7 cellular contexts compared by ENCODE assay signal in the genomic region with DNA sequence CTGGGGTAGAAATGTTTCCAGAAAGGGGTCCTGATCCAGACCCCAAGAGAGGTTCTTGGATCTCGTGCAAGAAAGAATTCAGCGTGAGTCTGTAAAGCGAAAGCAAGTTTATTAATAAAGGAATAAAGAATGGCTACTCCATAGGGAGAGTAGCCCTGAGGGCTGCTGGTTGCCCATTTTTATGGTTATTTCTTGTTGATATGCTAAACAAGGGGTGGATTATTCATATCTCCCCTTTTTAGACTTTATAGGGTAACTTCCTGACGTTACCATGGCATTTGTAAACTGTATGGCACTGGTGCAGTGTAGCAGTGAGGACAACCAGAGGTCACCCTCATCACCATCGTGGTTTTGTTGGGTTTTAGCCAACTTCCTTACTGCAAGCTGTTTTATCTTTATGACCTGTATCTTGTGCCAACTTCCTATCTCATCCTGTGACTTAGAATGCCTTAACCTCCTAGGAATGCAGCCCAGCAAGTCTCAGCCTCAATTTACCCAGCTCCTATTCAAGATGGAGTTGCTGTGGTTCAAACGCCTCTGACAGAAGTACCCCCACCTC.
DNase-seq lines count a peak whose midpoint lies in the region; ATAC-seq and TF ChIP-seq lines count a peak whose summit lies in the region.
"Not testable (repeated sequence)": the region's sequence is repeated elsewhere in the genome, so short reads cannot be mapped to it uniquely, and the experiment has no call there.

No MANE protein-coding gene starts in this region.

- H3K79me1 ChIP-seq in H9 (ENCODE audit: insufficient read depth, low read depth, low read length, poor library complexity, severe bottlenecking): not testable (repeated sequence)

- H3K4me2 ChIP-seq in BLaER1 treated with 17β-estradiol and CSF1 and Interleukin-3, amounts not matched to agents 10 nM and 100 nM: peak overlapping the region in 10 of 11 experiments; percentile 1 to 38 (median 30); a peak in 13 of 22 replicates
- H3K4me2 ChIP-seq in H9 (ENCODE audit: insufficient read depth, insufficient read length, low read length): not testable (repeated sequence)
- peak overlapping the region; percentile 10; the same call in 1 of the 2 replicates for H3K4me2 ChIP-seq in PC-9

- H2BK120ac ChIP-seq in H9 (ENCODE audit: low read depth, low read length, poor library complexity, severe bottlenecking): not testable (repeated sequence)

- not testable (repeated sequence) for H4K5ac ChIP-seq in H9 (ENCODE audit: insufficient read length, low read depth, low read length)

- H2AFZ ChIP-seq in H9 (ENCODE audit: low read length); PC-9: not testable (repeated sequence)

- H3K23me2 ChIP-seq in H9 (ENCODE audit: insufficient read length, low read depth, low read length, poor library complexity, severe bottlenecking): not testable (repeated sequence)

- not testable (repeated sequence) for H3K9ac ChIP-seq in BLaER1 treated with 17β-estradiol and CSF1 and Interleukin-3, amounts not matched to agents 10 nM and 100 nM; H9 (ENCODE audit: extremely low read depth, insufficient read length, low read length)

- not testable (repeated sequence) for H3K9me2 ChIP-seq in PC-9 (ENCODE audit: insufficient read depth)

- not testable (repeated sequence) for H3K9me3 Mint-ChIP-seq in H9; activated CD4-positive, alpha-beta T cell treated with anti-CD3 and anti-CD28 coated beads, Interleukin-2, amount 10 ng/mL, durations not matched to agents 24 days and 14 days

- not testable (repeated sequence) for H2AK5ac ChIP-seq in H9 (ENCODE audit: insufficient read length, low read length)

- not testable (repeated sequence) for H3K27me3 Mint-ChIP-seq in H9 (ENCODE audit: low read depth); activated CD4-positive, alpha-beta T cell treated with anti-CD3 and anti-CD28 coated beads, Interleukin-2, amount 10 ng/mL, durations not matched to agents 24 days and 14 days

- not testable (repeated sequence) for H2BK12ac ChIP-seq in H9 (ENCODE audit: insufficient read length, low read depth, low read length)

- not testable (repeated sequence) for H3K27ac ChIP-seq in BLaER1 treated with 17β-estradiol and CSF1 and Interleukin-3, amounts not matched to agents 10 nM and 100 nM; H9 (ENCODE audit: insufficient read length, low read depth, low read length); PC-9

- not testable (repeated sequence) for H3F3A ChIP-seq in PC-9 (ENCODE audit: insufficient read depth, low read depth)

- TF ChIP-seq CTCF in H9 (conservative IDR thresholded peaks at IDR 0.05); PC-9 (conservative IDR thresholded peaks at IDR 0.05); epithelial cell of esophagus (IDR thresholded peaks at IDR 0.05; ENCODE audit: insufficient read depth, low read depth, low read length, missing control alignments): not testable (repeated sequence)

- H4K20me1 ChIP-seq in BLaER1 treated with 17β-estradiol and CSF1 and Interleukin-3, amounts not matched to agents 10 nM and 100 nM; H9 (ENCODE audit: control insufficient read depth, insufficient read depth, insufficient read length); PC-9 (ENCODE audit: insufficient read depth): not testable (repeated sequence)

- not testable (repeated sequence) for H3K27me3 ChIP-seq in BLaER1 treated with 17β-estradiol and CSF1 and Interleukin-3, amounts not matched to agents 10 nM and 100 nM; H9 (ENCODE audit: insufficient read depth, low read length); PC-9 (ENCODE audit: insufficient read depth, low read depth)

- not testable (repeated sequence) for H2BK15ac ChIP-seq in H9 (ENCODE audit: low read depth, low read length)

- not testable (repeated sequence) for H3T11ph ChIP-seq in H9 (ENCODE audit: low read length)

- BruUV-seq in PC-9 (replicated peaks; lab: Mats Ljungman, UMichigan): not testable (repeated sequence)

- not testable (repeated sequence) for H3K79me2 ChIP-seq in H9 (ENCODE audit: insufficient read depth, low read length); PC-9 (ENCODE audit: low read depth)

- peaks cover 56 to 59% of the 10 kb centered on the region in 2 experiments for H3K4me1 Mint-ChIP-seq in H9
- not testable (repeated sequence) for H3K4me1 Mint-ChIP-seq in activated CD4-positive, alpha-beta T cell treated with anti-CD3 and anti-CD28 coated beads, Interleukin-2, amount 10 ng/mL, durations not matched to agents 24 days and 14 days

- not testable (repeated sequence) for H3K23ac ChIP-seq in H9 (ENCODE audit: insufficient read length, low read depth, low read length)

- H3K14ac ChIP-seq in H9 (ENCODE audit: insufficient read depth, low read length): not testable (repeated sequence)

- H3K36me3 Mint-ChIP-seq in H9 (ENCODE audit: insufficient read depth in 1 of 3, low read depth in 3 of 3); activated CD4-positive, alpha-beta T cell treated with anti-CD3 and anti-CD28 coated beads, Interleukin-2, amount 10 ng/mL, durations not matched to agents 24 days and 14 days (ENCODE audit: low read depth): not testable (repeated sequence)

- not testable (repeated sequence) for H3K9me3 ChIP-seq in BLaER1 treated with 17β-estradiol and CSF1 and Interleukin-3, amounts not matched to agents 10 nM and 100 nM (replicated peaks in 1 of 11); H9 (ENCODE audit: control insufficient read depth, low read depth, low read length); PC-9 (ENCODE audit: insufficient read depth, low read depth)

- not testable (repeated sequence) for H4K91ac ChIP-seq in H9 (ENCODE audit: insufficient read length, low read depth, low read length)

- not testable (repeated sequence) for DNase-seq in H9
- peak; percentile 84 for DNase-seq in LoVo (ENCODE audit: low spot score)
- peak; percentile 9 to 58 for DNase-seq in PC-9
- DNase-seq in activated CD4-positive, alpha-beta T cell treated with anti-CD3 and anti-CD28 coated beads, Interleukin-2, amount 10 ng/mL, durations not matched to agents 24 days and 14 days: peak; percentile 41
- DNase-seq in epithelial cell of esophagus (ENCODE audit: low read depth): peak; percentile 4
- DNase-seq in left colon: peak; percentile 52 to 71

- not testable (repeated sequence) for H3K36me3 ChIP-seq in BLaER1 treated with 17β-estradiol and CSF1 and Interleukin-3, amounts not matched to agents 10 nM and 100 nM; PC-9 (ENCODE audit: low read depth)

- peak overlapping the region in 1 of 2 experiments; percentile 29; a peak in 2 of 5 replicates for H3K4me3 Mint-ChIP-seq in H9
- not testable (repeated sequence) for H3K4me3 Mint-ChIP-seq in activated CD4-positive, alpha-beta T cell treated with anti-CD3 and anti-CD28 coated beads, Interleukin-2, amount 10 ng/mL, durations not matched to agents 24 days and 14 days

- POLR2A ChIA-PET in PC-9 (lab: Charles Lee; ENCODE audit: unreplicated experiment): not testable (repeated sequence)

- H2BK20ac ChIP-seq in H9 (ENCODE audit: low read depth, low read length, poor library complexity, severe bottlenecking): not testable (repeated sequence)

- CTCF ChIA-PET in PC-9 (lab: Charles Lee): not testable (repeated sequence)

- H3K56ac ChIP-seq in H9 (ENCODE audit: insufficient read length, low read depth, low read length): not testable (repeated sequence)

- intact Hi-C loops in PC-9 (cut with micrococcal nuclease; ENCODE audit: unreplicated experiment); activated CD4-positive, alpha-beta T cell treated with anti-CD3 and anti-CD28 coated beads, Interleukin-2, amount 10 ng/mL, durations not matched to agents 24 days and 14 days (cut with micrococcal nuclease); left colon (cut with DNase I, micrococcal nuclease): not testable (repeated sequence)

- not testable (repeated sequence) for H2BK5ac ChIP-seq in H9 (ENCODE audit: insufficient read length, low read length)

- ATAC-seq in left colon: peak; percentile 99

- H3K18ac ChIP-seq in H9 (ENCODE audit: insufficient read length, low read depth, low read length): not testable (repeated sequence)

- not testable (repeated sequence) for H4K8ac ChIP-seq in H9 (replicated peaks; ENCODE audit: insufficient read length, low read depth, low read length)

- H3K4ac ChIP-seq in H9 (ENCODE audit: low read depth, low read length): not testable (repeated sequence)

- peaks cover 0 to 12% (median 9%) of the 10 kb centered on the region in 10 experiments; a peak in 13 of 20 replicates for H3K4me1 ChIP-seq in BLaER1 treated with 17β-estradiol and CSF1 and Interleukin-3, amounts not matched to agents 10 nM and 100 nM
- H3K4me1 ChIP-seq in H9 (ENCODE audit: insufficient read depth, low read length) (peaks cover 26% of the 10 kb centered on the region; the same call in 1 of the 2 replicates), PC-9 (replicated peaks; ENCODE audit: insufficient read depth) (0 out of 2 replicates have a peak, but pooled peaks cover 11% of the 10 kb centered on the region)

- H3K27ac Mint-ChIP-seq in H9: peak overlapping the region; percentile 49 to 89 (median 50); a peak in 6 of 7 replicates
- H3K27ac Mint-ChIP-seq in activated CD4-positive, alpha-beta T cell treated with anti-CD3 and anti-CD28 coated beads, Interleukin-2, amount 10 ng/mL, durations not matched to agents 24 days and 14 days: not testable (repeated sequence)

- not testable (repeated sequence) for H3K4me3 ChIP-seq in BLaER1 treated with 17β-estradiol and CSF1 and Interleukin-3, amounts not matched to agents 10 nM and 100 nM; PC-9; epithelial cell of esophagus (ENCODE audit: low read length)

- WGBS in H9 (ENCODE audit: extremely low coverage, insufficient read length, low lambda C conversion rate): no CpG with 5 or more reads among the region's 6 CpGs
